8 cellular contexts compared by ENCODE assay signal in genomic region chr15:65916664-65917406, GRCh38. TPM values are rescaled to one million over a fixed set of nuclear protein-coding genes. Genes with fewer than 3 reads are reported as not detected.
DNase-seq lines count a peak whose midpoint lies in the region; ATAC-seq and TF ChIP-seq lines count a peak whose summit lies in the region.

No MANE protein-coding gene starts in this region.

- no peaks in the 10 kb centered on the region for H3K36me3 Mint-ChIP-seq in activated CD4-positive, alpha-beta T cell treated with anti-CD3 and anti-CD28 coated beads, Interleukin-2, amount 10 ng/mL, durations not matched to agents 24 days and 14 days (ENCODE audit: low read depth)
- peaks cover 9% of the 10 kb centered on the region for H3K36me3 Mint-ChIP-seq in activated T-helper 1 cell treated with anti-CD3 and anti-CD28 coated beads, Interleukin-12 subunit alpha, Interleukin-12 subunit beta, Interleukin-2, Interleukin-4 antibody, amounts not matched to agents 30 ng/mL and 10 ng/mL and 1 ng/mL, durations not matched to agents 14 hours and 24 hours and 36 hours (ENCODE audit: low read depth)
- no peaks in the 10 kb centered on the region for H3K36me3 Mint-ChIP-seq in glutamatergic neuron (ENCODE audit: unreplicated experiment)

- ATAC-seq in GM21825 (IDR thresholded peaks at IDR 0.05; ENCODE audit: unreplicated experiment) (peak; percentile 49), HG03460 (IDR thresholded peaks at IDR 0.05; ENCODE audit: unreplicated experiment) (no peak)

- intact Hi-C loops in activated CD4-positive, alpha-beta T cell treated with anti-CD3 and anti-CD28 coated beads, Interleukin-2, amount 10 ng/mL, durations not matched to agents 24 days and 14 days (cut with micrococcal nuclease) = loop anchor here (1.0 kb wide), 2 partner anchors 30 to 48 kb away; partner anchors contain the start of gene RAB11A
- intact Hi-C loops in activated T-helper 1 cell treated with anti-CD3 and anti-CD28 coated beads, Interleukin-12 subunit alpha, Interleukin-12 subunit beta, Interleukin-2, Interleukin-4 antibody, amounts not matched to agents 30 ng/mL and 10 ng/mL and 1 ng/mL, durations not matched to agents 14 hours and 24 hours and 36 hours (cut with micrococcal nuclease) = loop anchor here (1.0 to 2.0 kb wide), 4 partner anchors 30 to 98 kb away; partner anchors contain the start of gene RAB11A
- intact Hi-C loops in posterior cingulate gyrus (cut with DNase I) = loop anchor here (5.0 kb wide), 1 partner anchor 370 kb away; no protein-coding TSS in a partner anchor

- H3K9me3 Mint-ChIP-seq in activated CD4-positive, alpha-beta T cell treated with anti-CD3 and anti-CD28 coated beads, Interleukin-2, amount 10 ng/mL, durations not matched to agents 24 days and 14 days = no peaks in the 10 kb centered on the region
- H3K9me3 Mint-ChIP-seq in activated T-helper 1 cell treated with anti-CD3 and anti-CD28 coated beads, Interleukin-12 subunit alpha, Interleukin-12 subunit beta, Interleukin-2, Interleukin-4 antibody, amounts not matched to agents 30 ng/mL and 10 ng/mL and 1 ng/mL, durations not matched to agents 14 hours and 24 hours and 36 hours = no peaks in the 10 kb centered on the region
- peaks cover 1% of the 10 kb centered on the region for H3K9me3 Mint-ChIP-seq in glutamatergic neuron (ENCODE audit: unreplicated experiment)

- DNase-seq in activated CD4-positive, alpha-beta T cell treated with anti-CD3 and anti-CD28 coated beads, Interleukin-2, amount 10 ng/mL, durations not matched to agents 24 days and 14 days = peak; percentile 88
- DNase-seq in activated CD4-positive, alpha-beta T cell treated with anti-CD3 and anti-CD28 coated beads for 4 hours = no peak
- peak; percentile 11 for DNase-seq in LoVo (ENCODE audit: low spot score)
- peak; percentile 71 for DNase-seq in activated T-helper 1 cell treated with anti-CD3 and anti-CD28 coated beads, Interleukin-12 subunit alpha, Interleukin-12 subunit beta, Interleukin-2, Interleukin-4 antibody, amounts not matched to agents 30 ng/mL and 10 ng/mL and 1 ng/mL, durations not matched to agents 14 hours and 24 hours and 36 hours (ENCODE audit: low spot score)
- DNase-seq in glutamatergic neuron = peak; percentile 84
- peak; percentile 43 to 96 (median 76) for DNase-seq in posterior cingulate gyrus

- peak overlapping the region; percentile 88 for H3K27ac Mint-ChIP-seq in activated CD4-positive, alpha-beta T cell treated with anti-CD3 and anti-CD28 coated beads, Interleukin-2, amount 10 ng/mL, durations not matched to agents 24 days and 14 days
- H3K27ac Mint-ChIP-seq in activated T-helper 1 cell treated with anti-CD3 and anti-CD28 coated beads, Interleukin-12 subunit alpha, Interleukin-12 subunit beta, Interleukin-2, Interleukin-4 antibody, amounts not matched to agents 30 ng/mL and 10 ng/mL and 1 ng/mL, durations not matched to agents 14 hours and 24 hours and 36 hours = peak overlapping the region; percentile 83
- no peak overlapping the region for H3K27ac Mint-ChIP-seq in glutamatergic neuron (ENCODE audit: unreplicated experiment)

- peaks cover 40% of the 10 kb centered on the region for H3K4me1 Mint-ChIP-seq in activated CD4-positive, alpha-beta T cell treated with anti-CD3 and anti-CD28 coated beads, Interleukin-2, amount 10 ng/mL, durations not matched to agents 24 days and 14 days
- H3K4me1 Mint-ChIP-seq in activated T-helper 1 cell treated with anti-CD3 and anti-CD28 coated beads, Interleukin-12 subunit alpha, Interleukin-12 subunit beta, Interleukin-2, Interleukin-4 antibody, amounts not matched to agents 30 ng/mL and 10 ng/mL and 1 ng/mL, durations not matched to agents 14 hours and 24 hours and 36 hours (ENCODE audit: low read depth) = peaks cover 55% of the 10 kb centered on the region
- no peaks in the 10 kb centered on the region for H3K4me1 Mint-ChIP-seq in glutamatergic neuron (ENCODE audit: low read depth, unreplicated experiment)

- peak; percentile 73 for TF ChIP-seq CTCF in glutamatergic neuron (IDR thresholded peaks at IDR 0.05; ENCODE audit: partially characterized antibody, unreplicated experiment)

- H3K27me3 Mint-ChIP-seq in activated CD4-positive, alpha-beta T cell treated with anti-CD3 and anti-CD28 coated beads, Interleukin-2, amount 10 ng/mL, durations not matched to agents 24 days and 14 days = no peaks in the 10 kb centered on the region
- H3K27me3 Mint-ChIP-seq in activated T-helper 1 cell treated with anti-CD3 and anti-CD28 coated beads, Interleukin-12 subunit alpha, Interleukin-12 subunit beta, Interleukin-2, Interleukin-4 antibody, amounts not matched to agents 30 ng/mL and 10 ng/mL and 1 ng/mL, durations not matched to agents 14 hours and 24 hours and 36 hours (ENCODE audit: insufficient read depth) = no peaks in the 10 kb centered on the region
- no peaks in the 10 kb centered on the region for H3K27me3 Mint-ChIP-seq in glutamatergic neuron (ENCODE audit: unreplicated experiment)

- H3K4me3 Mint-ChIP-seq in activated CD4-positive, alpha-beta T cell treated with anti-CD3 and anti-CD28 coated beads, Interleukin-2, amount 10 ng/mL, durations not matched to agents 24 days and 14 days = peak overlapping the region; percentile 54
- peak overlapping the region; percentile 37 for H3K4me3 Mint-ChIP-seq in activated T-helper 1 cell treated with anti-CD3 and anti-CD28 coated beads, Interleukin-12 subunit alpha, Interleukin-12 subunit beta, Interleukin-2, Interleukin-4 antibody, amounts not matched to agents 30 ng/mL and 10 ng/mL and 1 ng/mL, durations not matched to agents 14 hours and 24 hours and 36 hours
- H3K4me3 Mint-ChIP-seq in glutamatergic neuron (ENCODE audit: unreplicated experiment) = no peak overlapping the region

RNA-seq across cellular contexts. Expression of gene RAB11A, which starts 47.5 kb away (rescaled TPM):
- 163 TPM in 2 replicates for total RNA-seq in activated CD4-positive, alpha-beta T cell treated with anti-CD3 and anti-CD28 coated beads, Interleukin-2, amount 10 ng/mL, durations not matched to agents 24 days and 14 days
- 161 and 171 TPM in 2 replicates for total RNA-seq in activated T-helper 1 cell treated with anti-CD3 and anti-CD28 coated beads, Interleukin-12 subunit alpha, Interleukin-12 subunit beta, Interleukin-2, Interleukin-4 antibody, amounts not matched to agents 30 ng/mL and 10 ng/mL and 1 ng/mL, durations not matched to agents 14 hours and 24 hours and 36 hours
- 197 TPM for total RNA-seq in glutamatergic neuron (ENCODE audit: unreplicated experiment)

Comparison
In these comparisons a context has a peak if more than half of its experiments do, and no peak if none do; other contexts are left out.
1. DNase-seq: peak in activated CD4-positive, alpha-beta T cell treated with anti-CD3 and anti-CD28 coated beads, Interleukin-2, amount 10 ng/mL, durations not matched to agents 24 days and 14 days (single experiment), LoVo (single experiment), activated T-helper 1 cell treated with anti-CD3 and anti-CD28 coated beads, Interleukin-12 subunit alpha, Interleukin-12 subunit beta, Interleukin-2, Interleukin-4 antibody, amounts not matched to agents 30 ng/mL and 10 ng/mL and 1 ng/mL, durations not matched to agents 14 hours and 24 hours and 36 hours (single experiment), glutamatergic neuron (single experiment) and posterior cingulate gyrus (10 of 10); none in activated CD4-positive, alpha-beta T cell treated with anti-CD3 and anti-CD28 coated beads for 4 hours (0 of 2).